21 cellular contexts compared by ENCODE assay signal in the genomic region with DNA sequence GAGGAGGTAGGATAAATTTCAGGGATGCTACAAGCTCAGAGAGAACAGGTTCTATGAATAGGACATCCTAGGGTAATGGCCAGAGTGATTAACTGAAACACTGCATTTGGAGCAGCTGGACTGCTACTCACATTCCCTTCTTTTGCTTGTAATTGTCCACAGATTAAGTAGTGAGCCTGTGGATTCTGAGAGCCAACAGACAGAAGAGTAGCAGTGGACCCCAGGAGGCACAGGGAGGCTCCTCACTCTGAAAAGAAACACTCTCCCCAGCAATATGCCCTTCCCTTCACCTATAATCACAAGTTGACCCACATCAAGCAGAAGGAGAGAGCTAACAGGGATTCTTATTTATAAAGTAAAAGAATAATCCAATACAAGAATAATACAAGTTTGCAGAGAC.
"Had no signal": no experiment of that assay in that cellular context is flagged by ENCODE, and none has a peak within 500 bp of the region (broad histone marks: within the 10 kb centered on the region; RNA-seq: fewer than 3 reads in every experiment).

No MANE protein-coding gene starts in this region.

- ATAC-seq: activated naive CD4-positive, alpha-beta T cell treated with anti-CD3 and anti-CD28 coated beads, Interleukin-2, amount 50 U/mL, for 72 hours; activated T-cell treated with anti-CD3 and anti-CD28 coated beads, Interleukin-2, amount 50 U/mL, for 72 hours; left lung; lower lobe of right lung; naive thymus-derived CD8-positive, alpha-beta T cell; sciatic nerve had no signal

- H3K4me3 ChIP-seq: esophagus squamous epithelium, left lung, lower lobe of right lung, skin epidermis, thoracic aorta, uterus had no signal

- DNase-seq: activated CD4-positive, alpha-beta T cell treated with anti-CD3 and anti-CD28 coated beads for 4 hours; activated CD4-positive, alpha-beta T cell treated with anti-CD3 and anti-CD28 coated beads, Interleukin-2, amount 50 U/mL, for 4 hours; activated naive CD4-positive, alpha-beta T cell; activated T-cell treated with anti-CD3 and anti-CD28 coated beads for 4 hours; activated T-cell treated with anti-CD3 and anti-CD28 coated beads, Interleukin-2, amount 50 U/mL, for 72 hours; anterior cingulate cortex; esophagus squamous epithelium; foreskin melanocyte; left lung; lower lobe of right lung; mesenchymal stem cell; naive thymus-derived CD8-positive, alpha-beta T cell; stimulated activated CD4-positive, alpha-beta T cell treated with anti-CD3 and anti-CD28 coated beads, Interleukin-12 subunit alpha, Interleukin-12 subunit beta, amount 100 ng/mL, for 4 hours; stimulated activated CD4-positive, alpha-beta T cell treated with anti-CD3 and anti-CD28 coated beads, Interleukin-4, amount 100 ng/mL, for 1 hour; trophoblast cell; uterus had no signal

- H3K27ac ChIP-seq: epithelial cell of prostate, esophagus squamous epithelium, left lung, lower lobe of right lung, skin epidermis, thoracic aorta, uterus had no signal

- H3K4me1 ChIP-seq: esophagus squamous epithelium, left lung, lower lobe of right lung, uterus had no signal

- H3K27me3 ChIP-seq: esophagus squamous epithelium, uterus had no signal

- H3K36me3 ChIP-seq: esophagus squamous epithelium, left lung, lower lobe of right lung, thoracic aorta, uterus had no signal

- H3K9me3 ChIP-seq: esophagus squamous epithelium, left lung, lower lobe of right lung, thoracic aorta, uterus had no signal
